1 cellular context compared by ENCODE assay signal in the genomic region with DNA sequence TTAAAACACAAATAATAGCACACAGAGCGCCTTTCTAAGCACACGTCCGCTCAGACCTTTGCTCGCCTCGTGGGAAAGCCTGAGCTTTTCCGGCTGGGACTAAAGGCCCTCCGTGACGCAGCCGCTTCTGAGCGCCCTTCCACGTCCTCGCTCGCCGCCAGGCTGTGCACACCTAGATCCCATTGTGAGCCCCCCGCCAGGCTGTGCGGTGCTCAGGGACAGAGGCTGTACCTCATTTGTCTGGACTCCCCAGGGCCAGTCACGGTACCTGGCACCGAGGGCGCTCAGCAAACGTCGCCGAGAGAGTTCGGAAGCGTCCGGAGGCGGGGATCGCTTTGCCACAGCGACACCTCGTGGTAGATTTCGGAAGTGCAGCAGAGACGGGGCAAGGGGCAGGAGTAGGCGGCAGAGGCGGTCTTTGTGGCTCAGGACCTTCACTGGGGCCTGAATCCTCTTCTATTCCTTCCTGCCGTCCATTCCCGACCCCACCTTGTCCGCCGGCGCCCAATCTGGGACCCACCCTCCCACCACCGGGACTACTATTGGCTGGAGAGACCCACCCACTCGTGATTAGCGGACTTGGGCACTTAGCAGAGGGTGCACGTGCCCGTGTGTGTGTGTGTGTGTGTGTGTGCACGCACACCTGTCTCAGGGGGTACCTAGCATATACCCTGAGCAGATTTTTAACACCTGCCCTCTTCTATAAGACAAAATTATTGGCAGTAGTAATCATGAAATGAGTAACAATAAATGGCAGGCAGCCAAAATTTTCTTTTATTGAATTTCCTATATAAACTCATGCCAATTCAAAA.
TF ChIP-seq lines count a peak whose summit lies in the region.

No MANE protein-coding gene starts in this region.

TF ChIP-seq in HepG2, 621 proteins besides CTCF, POLR2A, EP300 and RAD21 (continued from another document and continues in another):
- no peak for TF ChIP-seq JDP2 (CRISPR knock-in tag; IDR thresholded peaks at IDR 0.05; ENCODE audit: borderline replicate concordance)
- peak; percentile 32; the same call in 1 of the 2 replicates for TF ChIP-seq KAT8 (CRISPR knock-in tag; IDR thresholded peaks at IDR 0.05)
- TF ChIP-seq RFX3 (CRISPR knock-in tag; IDR thresholded peaks at IDR 0.05), result no peak
- TF ChIP-seq NFE2L2 (IDR thresholded peaks at IDR 0.05; ENCODE audit: low read length), result no peak
- TF ChIP-seq, protein P1, sequence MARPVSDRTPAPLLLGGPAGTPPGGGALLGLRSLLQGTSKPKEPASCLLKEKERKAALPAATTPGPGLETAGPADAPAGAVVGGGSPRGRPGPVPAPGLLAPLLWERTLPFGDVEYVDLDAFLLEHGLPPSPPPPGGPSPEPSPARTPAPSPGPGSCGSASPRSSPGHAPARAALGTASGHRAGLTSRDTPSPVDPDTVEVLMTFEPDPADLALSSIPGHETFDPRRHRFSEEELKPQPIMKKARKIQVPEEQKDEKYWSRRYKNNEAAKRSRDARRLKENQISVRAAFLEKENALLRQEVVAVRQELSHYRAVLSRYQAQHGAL (CRISPR knock-in tag; IDR thresholded peaks at IDR 0.05; ENCODE audit: not compliant biosample characterization), result no peak
- no peak for TF ChIP-seq ZBTB43 (CRISPR knock-in tag; conservative IDR thresholded peaks at IDR 0.05)
- no peak for TF ChIP-seq ZNF292 (CRISPR knock-in tag; IDR thresholded peaks at IDR 0.05; ENCODE audit: borderline replicate concordance, low read depth)
- no peak for TF ChIP-seq TEAD2 (CRISPR knock-in tag; IDR thresholded peaks at IDR 0.05)
- peak; percentile 64; the same call in 1 of the 2 replicates for TF ChIP-seq ZNF557 (CRISPR knock-in tag; IDR thresholded peaks at IDR 0.05)
- TF ChIP-seq GFI1 (CRISPR knock-in tag; IDR thresholded peaks at IDR 0.05; ENCODE audit: borderline replicate concordance), result no peak
- TF ChIP-seq ZNF296 (CRISPR knock-in tag; conservative IDR thresholded peaks at IDR 0.05), result no peak
- TF ChIP-seq, protein P2, sequence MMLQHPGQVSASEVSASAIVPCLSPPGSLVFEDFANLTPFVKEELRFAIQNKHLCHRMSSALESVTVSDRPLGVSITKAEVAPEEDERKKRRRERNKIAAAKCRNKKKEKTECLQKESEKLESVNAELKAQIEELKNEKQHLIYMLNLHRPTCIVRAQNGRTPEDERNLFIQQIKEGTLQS (CRISPR knock-in tag; IDR thresholded peaks at IDR 0.05), result no peak
- TF ChIP-seq, protein P3, sequence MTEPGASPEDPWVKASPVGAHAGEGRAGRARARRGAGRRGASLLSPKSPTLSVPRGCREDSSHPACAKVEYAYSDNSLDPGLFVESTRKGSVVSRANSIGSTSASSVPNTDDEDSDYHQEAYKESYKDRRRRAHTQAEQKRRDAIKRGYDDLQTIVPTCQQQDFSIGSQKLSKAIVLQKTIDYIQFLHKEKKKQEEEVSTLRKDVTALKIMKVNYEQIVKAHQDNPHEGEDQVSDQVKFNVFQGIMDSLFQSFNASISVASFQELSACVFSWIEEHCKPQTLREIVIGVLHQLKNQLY (CRISPR knock-in tag; IDR thresholded peaks at IDR 0.05), result no peak
- no peak for TF ChIP-seq NR2C2 (CRISPR knock-in tag; IDR thresholded peaks at IDR 0.05; ENCODE audit: borderline replicate concordance)
- TF ChIP-seq CCDC6 (CRISPR knock-in tag; IDR thresholded peaks at IDR 0.05), result no peak
- TF ChIP-seq HOXD1 (CRISPR knock-in tag; IDR thresholded peaks at IDR 0.05), result no peak
- TF ChIP-seq BRCA1 (CRISPR knock-in tag; IDR thresholded peaks at IDR 0.05), result no peak
- no peak for TF ChIP-seq BCL6 (CRISPR knock-in tag; IDR thresholded peaks at IDR 0.05)
- TF ChIP-seq MAF1 (CRISPR knock-in tag; IDR thresholded peaks at IDR 0.05; ENCODE audit: borderline replicate concordance), result no peak
- TF ChIP-seq E2F2 (CRISPR knock-in tag; IDR thresholded peaks at IDR 0.05; ENCODE audit: borderline replicate concordance), result no peak
- no peak for TF ChIP-seq ATM (IDR thresholded peaks at IDR 0.05; ENCODE audit: borderline replicate concordance)
- TF ChIP-seq CENPBD1 (CRISPR knock-in tag; IDR thresholded peaks at IDR 0.05; ENCODE audit: borderline replicate concordance, low read depth), result no peak
- TF ChIP-seq SRSF4 (IDR thresholded peaks at IDR 0.05; ENCODE audit: low read depth, low read length, poor library complexity, severe bottlenecking), result no peak
- TF ChIP-seq ZNF317 (CRISPR knock-in tag; IDR thresholded peaks at IDR 0.05), result 0 out of 2 replicates have a peak, but pooled peaks have one; percentile 39
- no peak for TF ChIP-seq POLR2AphosphoS5 (IDR thresholded peaks at IDR 0.05; ENCODE audit: low read depth, low read length)
- no peak for TF ChIP-seq CREB1 (IDR thresholded peaks at IDR 0.05)
- TF ChIP-seq CREB1 (CRISPR knock-in tag; IDR thresholded peaks at IDR 0.05), result no peak
- TF ChIP-seq BRF2 (CRISPR knock-in tag; IDR thresholded peaks at IDR 0.05), result no peak
- TF ChIP-seq PHF5A (CRISPR knock-in tag; IDR thresholded peaks at IDR 0.05; ENCODE audit: low read depth, unreplicated experiment), result no peak
- no peak for TF ChIP-seq ZNF660 (CRISPR knock-in tag; IDR thresholded peaks at IDR 0.05; ENCODE audit: borderline replicate concordance, low read depth)
- TF ChIP-seq, protein P4, sequence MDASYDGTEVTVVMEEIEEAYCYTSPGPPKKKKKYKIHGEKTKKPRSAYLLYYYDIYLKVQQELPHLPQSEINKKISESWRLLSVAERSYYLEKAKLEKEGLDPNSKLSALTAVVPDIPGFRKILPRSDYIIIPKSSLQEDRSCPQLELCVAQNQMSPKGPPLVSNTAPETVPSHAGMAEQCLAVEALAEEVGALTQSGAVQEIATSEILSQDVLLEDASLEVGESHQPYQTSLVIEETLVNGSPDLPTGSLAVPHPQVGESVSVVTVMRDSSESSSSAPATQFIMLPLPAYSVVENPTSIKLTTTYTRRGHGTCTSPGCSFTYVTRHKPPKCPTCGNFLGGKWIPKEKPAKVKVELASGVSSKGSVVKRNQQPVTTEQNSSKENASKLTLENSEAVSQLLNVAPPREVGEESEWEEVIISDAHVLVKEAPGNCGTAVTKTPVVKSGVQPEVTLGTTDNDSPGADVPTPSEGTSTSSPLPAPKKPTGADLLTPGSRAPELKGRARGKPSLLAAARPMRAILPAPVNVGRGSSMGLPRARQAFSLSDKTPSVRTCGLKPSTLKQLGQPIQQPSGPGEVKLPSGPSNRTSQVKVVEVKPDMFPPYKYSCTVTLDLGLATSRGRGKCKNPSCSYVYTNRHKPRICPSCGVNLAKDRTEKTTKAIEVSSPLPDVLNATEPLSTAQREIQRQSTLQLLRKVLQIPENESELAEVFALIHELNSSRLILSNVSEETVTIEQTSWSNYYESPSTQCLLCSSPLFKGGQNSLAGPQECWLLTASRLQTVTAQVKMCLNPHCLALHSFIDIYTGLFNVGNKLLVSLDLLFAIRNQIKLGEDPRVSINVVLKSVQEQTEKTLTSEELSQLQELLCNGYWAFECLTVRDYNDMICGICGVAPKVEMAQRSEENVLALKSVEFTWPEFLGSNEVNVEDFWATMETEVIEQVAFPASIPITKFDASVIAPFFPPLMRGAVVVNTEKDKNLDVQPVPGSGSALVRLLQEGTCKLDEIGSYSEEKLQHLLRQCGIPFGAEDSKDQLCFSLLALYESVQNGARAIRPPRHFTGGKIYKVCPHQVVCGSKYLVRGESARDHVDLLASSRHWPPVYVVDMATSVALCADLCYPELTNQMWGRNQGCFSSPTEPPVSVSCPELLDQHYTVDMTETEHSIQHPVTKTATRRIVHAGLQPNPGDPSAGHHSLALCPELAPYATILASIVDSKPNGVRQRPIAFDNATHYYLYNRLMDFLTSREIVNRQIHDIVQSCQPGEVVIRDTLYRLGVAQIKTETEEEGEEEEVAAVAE (CRISPR knock-in tag; IDR thresholded peaks at IDR 0.05; ENCODE audit: borderline replicate concordance), result no peak
- no peak for TF ChIP-seq ZNF7 (CRISPR knock-in tag; IDR thresholded peaks at IDR 0.05)
- TF ChIP-seq KLF13 (CRISPR knock-in tag; IDR thresholded peaks at IDR 0.05), result no peak
- peak; percentile 42; the same call in 1 of the 2 replicates for TF ChIP-seq ELF1 (CRISPR knock-in tag; IDR thresholded peaks at IDR 0.05)
- no peak for TF ChIP-seq STAT5B (CRISPR knock-in tag; IDR thresholded peaks at IDR 0.05)
- TF ChIP-seq CHD4 (IDR thresholded peaks at IDR 0.05; ENCODE audit: borderline replicate concordance, low read length), result no peak
- TF ChIP-seq ZNF564 (CRISPR knock-in tag; IDR thresholded peaks at IDR 0.05), result no peak
- no peak for TF ChIP-seq STAT6 (CRISPR knock-in tag; IDR thresholded peaks at IDR 0.05; ENCODE audit: borderline replicate concordance)
- no peak for TF ChIP-seq KLF9 (CRISPR knock-in tag; IDR thresholded peaks at IDR 0.05; ENCODE audit: low read depth)
- TF ChIP-seq KDM1A (CRISPR knock-in tag; IDR thresholded peaks at IDR 0.05), result no peak
- no peak for TF ChIP-seq SYNCRIP (IDR thresholded peaks at IDR 0.05; ENCODE audit: insufficient read depth, low read depth, low read length)
- TF ChIP-seq RNF2 (conservative IDR thresholded peaks at IDR 0.05; ENCODE audit: low read depth), result peak; percentile 70; the same call in 1 of the 2 replicates
- no peak for TF ChIP-seq FUBP1 (CRISPR knock-in tag; IDR thresholded peaks at IDR 0.05; ENCODE audit: borderline replicate concordance)
- no peak for TF ChIP-seq DMAP1 (CRISPR knock-in tag; IDR thresholded peaks at IDR 0.05)
- peak; percentile 62 for TF ChIP-seq SMC3 (IDR thresholded peaks at IDR 0.05; ENCODE audit: low read length)
